8 cellular contexts compared by ENCODE assay signal in the genomic region with DNA sequence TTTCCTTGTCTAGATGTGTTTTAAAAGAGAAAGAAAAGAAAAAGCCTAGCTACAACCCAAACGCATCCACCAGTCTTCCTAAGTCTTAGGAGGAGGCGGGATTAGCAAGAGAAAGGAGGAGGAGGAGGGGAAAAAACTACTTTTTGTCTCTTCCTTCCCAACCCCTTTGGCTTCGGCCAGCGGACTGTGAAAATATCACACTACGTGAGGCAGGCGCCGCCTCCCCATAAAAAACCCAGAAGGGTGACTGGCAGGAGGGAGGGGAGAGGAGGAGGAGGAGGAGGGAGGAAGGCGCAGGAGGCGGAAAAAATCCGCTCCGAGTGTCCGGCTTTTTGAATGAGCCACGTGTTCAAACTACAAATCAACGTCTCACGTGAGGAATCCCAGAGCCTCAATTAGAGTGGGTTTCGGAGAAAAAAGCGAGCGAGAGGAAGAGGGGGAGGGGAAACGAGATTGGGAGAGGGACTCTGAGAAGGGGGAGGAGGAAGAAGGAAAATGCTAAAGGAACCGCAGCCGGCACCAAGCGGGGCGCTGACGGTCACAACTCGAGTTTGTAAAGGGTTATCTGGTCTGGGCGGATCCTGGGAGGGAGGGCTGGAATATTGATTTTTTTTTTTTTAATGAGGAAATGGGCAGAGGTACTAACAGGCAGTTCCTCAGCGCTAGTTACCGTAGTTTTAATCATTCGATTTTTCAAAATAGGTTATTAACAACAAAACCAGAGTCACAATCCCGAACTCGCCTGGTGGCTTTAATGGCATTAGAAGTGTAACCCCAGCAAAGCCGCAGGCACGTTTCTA. TPM values are rescaled to one million over a fixed set of nuclear protein-coding genes. Genes with fewer than 3 reads are reported as not detected.
A peak's percentile ranks its signal among the peaks of the same experiment; 100 is the strongest.
DNase-seq lines count a peak whose midpoint lies in the region; ATAC-seq, FAIRE-seq and TF ChIP-seq lines count a peak whose summit lies in the region.

A gene (minus strand): TSS at position 202 of the 800 bp plus-strand sequence. CDS start 381 bp downstream, outside the sequence.

- TF ChIP-seq CTCF in PC-9 (conservative IDR thresholded peaks at IDR 0.05) (0 out of 2 replicates have a peak, but pooled peaks have one; percentile 18), GM12878 (IDR thresholded peaks at IDR 0.05 in 2 of 3, conservative IDR thresholded peaks at IDR 0.05 in 1 of 3; ENCODE audit: control insufficient read depth in 2 of 3, extremely low read depth in 1 of 3, insufficient read depth in 1 of 3, low read depth in 3 of 3, low read length in 3 of 3) (0 out of 6 replicates have a peak, but pooled peaks of 1 of the 3 experiments have one; percentile 3), kidney epithelial cell (IDR thresholded peaks at IDR 0.05; ENCODE audit: insufficient read depth, low read length, poor library complexity, severe bottlenecking) (no peak)

- no peaks in the 10 kb centered on the region for H3K9me2 ChIP-seq in PC-9 (ENCODE audit: insufficient read depth)

- peak; percentile 68 for TF ChIP-seq POLR2A in GM12878 (IDR thresholded peaks at IDR 0.05; ENCODE audit: low read depth, low read length)

- BruUV-seq in PC-9 (replicated peaks; lab: Mats Ljungman, UMichigan) (no TSS peak), GM12878 (replicated peaks; lab: Mats Ljungman, UMichigan) (no TSS peak)

- DNase-seq in activated CD4-positive, alpha-beta T cell treated with anti-CD3 and anti-CD28 coated beads for 4 hours, result peak; percentile 22 to 34
- no peak for DNase-seq in activated CD4-positive, alpha-beta T cell treated with anti-CD3 and anti-CD28 coated beads for 1 hour
- DNase-seq in HuH-7.5 (ENCODE audit: low spot score), result peak; percentile 85
- DNase-seq in PC-9, result peak; percentile 97 to 98
- DNase-seq in GM12878 (ENCODE audit: low read depth, low spot score), result peak; percentile 87
- DNase-seq in kidney epithelial cell (ENCODE audit: low read depth), result peak; percentile 85
- DNase-seq in superior temporal gyrus (ENCODE audit: extremely low spot score), result peak; percentile 7

- RAD21 ChIA-PET in GM12878 (lab: Charles Lee; ENCODE audit: unreplicated experiment), result interaction anchor here (1.0 to 1.9 kb wide), 2 partner anchors 70 to 112 kb away, joined by 3 to 9 read pairs; no protein-coding TSS in a partner anchor

- intact Hi-C loops in PC-9 (cut with micrococcal nuclease; ENCODE audit: unreplicated experiment), result loop anchor here (1.0 to 10.0 kb wide), 6 partner anchors 60 to 1104 kb away; a partner anchor contains a TSS
- intact Hi-C loops in GM12878 (cut with micrococcal nuclease; ENCODE audit: unreplicated experiment), result loop anchor here (2.0 to 5.0 kb wide), 5 partner anchors 60 to 288 kb away; a partner anchor contains a TSS

- H3K9ac ChIP-seq in GM12878 (ENCODE audit: control insufficient read depth, insufficient read depth, low read length), result peak within 1 kb of the TSS; percentile 96

- peak; percentile 19 to 47; a peak in 2 of 4 replicates for TF ChIP-seq EP300 in GM12878 (IDR thresholded peaks at IDR 0.05; ENCODE audit: borderline replicate concordance in 1 of 2, control insufficient read depth in 1 of 2, low read depth in 2 of 2, low read length in 2 of 2)

- no peaks in the 10 kb centered on the region for H3K27me3 ChIP-seq in PC-9 (ENCODE audit: insufficient read depth, low read depth)
- H3K27me3 ChIP-seq in GM12878 (replicated peaks in 1 of 2; ENCODE audit: control insufficient read depth in 2 of 2, insufficient read depth in 2 of 2, low read length in 1 of 2), result no peaks in the 10 kb centered on the region
- no peaks in the 10 kb centered on the region for H3K27me3 ChIP-seq in kidney epithelial cell (ENCODE audit: control insufficient read depth, insufficient read depth, low read length)

- H3K4me2 ChIP-seq in PC-9 (peak within 1 kb of the TSS; percentile 99), GM12878 (ENCODE audit: control insufficient read depth, insufficient read depth) (peak within 1 kb of the TSS; percentile 85)

- no peak for TF ChIP-seq RAD21 in GM12878 (IDR thresholded peaks at IDR 0.05; ENCODE audit: insufficient read depth, low read depth, low read length)

- H3K4me1 ChIP-seq in PC-9 (replicated peaks; ENCODE audit: insufficient read depth) (peaks cover 36% of the 10 kb centered on the region), GM12878 (ENCODE audit: control insufficient read depth, insufficient read depth, low read length) (peaks cover 3% of the 10 kb centered on the region; the same call in 1 of the 2 replicates)

- H3F3A ChIP-seq in PC-9 (ENCODE audit: insufficient read depth, low read depth), result peaks cover 45% of the 10 kb centered on the region

- in situ Hi-C loops in GM12878 (cut with MboI), result no loop called here

- H3K9me3 ChIP-seq in PC-9 (ENCODE audit: insufficient read depth, low read depth) (no peaks in the 10 kb centered on the region), GM12878 (replicated peaks; ENCODE audit: control insufficient read depth, insufficient read depth, low read length) (no peaks in the 10 kb centered on the region)

- H3K36me3 ChIP-seq in PC-9 (ENCODE audit: low read depth) (peaks cover 9% of the 10 kb centered on the region; the same call in 1 of the 2 replicates), GM12878 (ENCODE audit: control insufficient read depth in 2 of 2, insufficient read depth in 2 of 2, low read length in 1 of 2) (no peaks in the 10 kb centered on the region), kidney epithelial cell (ENCODE audit: control insufficient read depth, insufficient read depth, low read length) (no peaks in the 10 kb centered on the region)

- CTCF ChIA-PET in PC-9 (lab: Charles Lee) (interaction anchor here (0.5 to 0.7 kb wide), 2 partner anchors 585 to 905 kb away, joined by 3 to 11 read pairs; no protein-coding TSS in a partner anchor), GM12878 (lab: Yijun Ruan, JAX) (interaction anchor here (1.1 to 1.2 kb wide), 3 partner anchors 37 to 113 kb away, joined by 3 read pairs; no protein-coding TSS in a partner anchor)

- FAIRE-seq in GM12878 (lab: Jason Lieb, UNC), result peak; percentile 7

- H3K4me3 ChIP-seq in PC-9 (peak within 1 kb of the TSS; percentile 73), GM12878 (peak within 1 kb of the TSS; percentile 96), kidney epithelial cell (ENCODE audit: low read depth, low read length) (peak within 1 kb of the TSS; percentile 91)

- H3K79me2 ChIP-seq in PC-9 (ENCODE audit: low read depth), result peaks cover 76% of the 10 kb centered on the region
- H3K79me2 ChIP-seq in GM12878 (ENCODE audit: control insufficient read depth, insufficient read depth, low read length), result peaks cover 84% of the 10 kb centered on the region

- SMC1A ChIA-PET in GM12878 (lab: Charles Lee; ENCODE audit: uncharacterized antibody, unreplicated experiment), result interaction anchor here (0.7 to 1.2 kb wide), 4 partner anchors 9 to 69 kb away, joined by 3 to 4 read pairs (median 3); no protein-coding TSS in a partner anchor

- H4K20me1 ChIP-seq in PC-9 (ENCODE audit: insufficient read depth) (no peaks in the 10 kb centered on the region), GM12878 (ENCODE audit: control insufficient read depth, insufficient read depth) (no peaks in the 10 kb centered on the region)

- H3K27ac ChIP-seq in PC-9, result peak within 1 kb of the TSS; percentile 92
- peak within 1 kb of the TSS; percentile 94 for H3K27ac ChIP-seq in GM12878 (ENCODE audit: control insufficient read depth, insufficient read depth)

- 0% methylated on average over 33 of the region's 33 CpGs for WGBS in GM12878 (ENCODE audit: insufficient coverage, insufficient replicate concordance, low lambda C conversion rate, missing lambda C conversion rate)

- POLR2A ChIA-PET in PC-9 (lab: Charles Lee; ENCODE audit: unreplicated experiment) (interaction anchor here (0.6 to 0.9 kb wide), 4 partner anchors 52 to 910 kb away, joined by 3 to 5 read pairs (median 4); a partner anchor contains a TSS), GM12878 (lab: Charles Lee) (interaction anchor here (0.8 to 2.3 kb wide), 6 partner anchors 20 to 113 kb away, joined by 3 to 6 read pairs (median 4); no protein-coding TSS in a partner anchor)

- ATAC-seq in GM12878 (peak; percentile 28), GM18517 (IDR thresholded peaks at IDR 0.05; ENCODE audit: unreplicated experiment) (no peak)

- peak within 1 kb of the TSS; percentile 78 for H2AFZ ChIP-seq in PC-9
- peak within 1 kb of the TSS; percentile 48 for H2AFZ ChIP-seq in GM12878 (ENCODE audit: control insufficient read depth, low read depth, low read length)

TF ChIP-seq in GM12878, 131 proteins besides CTCF, POLR2A, EP300 and RAD21 (continues in another document):
- TF ChIP-seq IRF4 (IDR thresholded peaks at IDR 0.05; ENCODE audit: low read depth, low read length), result no peak
- TF ChIP-seq, protein P1, sequence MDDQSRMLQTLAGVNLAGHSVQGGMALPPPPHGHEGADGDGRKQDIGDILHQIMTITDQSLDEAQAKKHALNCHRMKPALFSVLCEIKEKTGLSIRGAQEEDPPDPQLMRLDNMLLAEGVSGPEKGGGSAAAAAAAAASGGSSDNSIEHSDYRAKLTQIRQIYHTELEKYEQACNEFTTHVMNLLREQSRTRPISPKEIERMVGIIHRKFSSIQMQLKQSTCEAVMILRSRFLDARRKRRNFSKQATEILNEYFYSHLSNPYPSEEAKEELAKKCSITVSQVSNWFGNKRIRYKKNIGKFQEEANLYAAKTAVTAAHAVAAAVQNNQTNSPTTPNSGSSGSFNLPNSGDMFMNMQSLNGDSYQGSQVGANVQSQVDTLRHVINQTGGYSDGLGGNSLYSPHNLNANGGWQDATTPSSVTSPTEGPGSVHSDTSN (IDR thresholded peaks at IDR 0.05; ENCODE audit: insufficient replicate concordance, low read depth, low read length), result peak; percentile 85
- TF ChIP-seq GATAD2B (conservative IDR thresholded peaks at IDR 0.05; ENCODE audit: low read depth), result no peak; the same call in 1 of the 2 replicates
- no peak for TF ChIP-seq KDM1A (IDR thresholded peaks at IDR 0.05; ENCODE audit: borderline replicate concordance)

RNA-seq across cellular contexts. Expression of the gene that starts here (rescaled TPM):
- total RNA-seq in PC-9 (2021) (132 and 139 TPM in 2 replicates), GM12878 (2014; rRNA removed) (30.8 and 38.9 TPM in 2 replicates), GM12878 (2014; rRNA removed; fragmentation: Illumina TruSeq; extraction: Trizol) (56.8 and 62.3 TPM in 2 replicates), GM12878 (2021) (48.5 and 49.7 TPM in 2 replicates), kidney epithelial cell (44.0 TPM in 2 replicates)
- 193 and 204 TPM in 2 replicates for total RNA-seq in GM12878 (2013; cell fraction: nucleolus; rRNA removed)
- 12.8 TPM for polyA plus RNA-seq in GM12878 (2011; ENCODE audit: low read depth)
- polyA plus RNA-seq in GM12878 (2011; rRNA removed) (43.3 and 63.1 TPM in 2 replicates), GM12878 (2014; fragmentation: Illumina TruSeq; extraction: Trizol) (61.2 and 76.6 TPM in 2 replicates), GM12878 (2014; fragmentation: Nextera tagmentation; extraction: Ambion mirVana) (1 to 10 TPM; 4.6 to 4.7 TPM), GM12878 (2014; rRNA removed) (41.4 and 43.1 TPM in 2 replicates), GM12878 (2016; fragmentation: Nextera tagmentation; extraction: Ambion mirVana) (10 to 100 TPM; 15.0 to 16.0 TPM)
- polyA plus RNA-seq in GM12878 (2011; cell fraction: cytosol; rRNA removed), result 31.7 and 32.1 TPM in 2 replicates
- polyA plus RNA-seq in GM12878 (2011; cell fraction: nucleus; rRNA removed), result 35.0 and 45.2 TPM in 2 replicates
- polyA plus RNA-seq in GM12878 (2012), result 23.1 and 32.9 TPM in 2 replicates
- 42.1 and 55.8 TPM in 2 replicates for polyA minus RNA-seq in GM12878 (2011; rRNA and poly(A)+ RNA removed)
- 22.2 and 26.1 TPM in 2 replicates for polyA minus RNA-seq in GM12878 (2011; cell fraction: cytosol; rRNA and poly(A)+ RNA removed)
- 25.8 and 44.7 TPM in 2 replicates for polyA minus RNA-seq in GM12878 (2011; cell fraction: nucleus; rRNA and poly(A)+ RNA removed)
